ENCODE assay signal across 16 cellular contexts in the genomic region with DNA sequence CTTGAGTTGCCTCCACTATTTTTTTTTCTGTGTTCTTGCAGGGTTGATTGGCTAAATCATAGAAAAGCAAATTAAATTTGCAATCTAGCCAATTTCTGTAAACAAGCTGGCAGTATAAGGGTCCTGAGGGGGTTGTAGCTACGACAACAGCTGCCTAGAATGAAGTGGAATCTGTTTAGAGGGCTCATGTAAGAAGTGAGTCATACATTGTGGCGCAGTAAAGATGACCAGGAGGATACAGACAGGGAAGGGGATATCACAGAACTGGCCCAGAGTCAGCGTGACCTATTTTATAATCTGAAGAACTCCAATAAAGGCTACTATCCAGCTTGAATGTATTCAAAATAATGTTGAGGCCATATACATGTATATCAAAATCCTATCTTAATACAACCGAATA.
DNase-seq lines count a peak whose midpoint lies in the region; FAIRE-seq and TF ChIP-seq lines count a peak whose summit lies in the region.
"Had no signal": no experiment of that assay in that cellular context is flagged by ENCODE, and none has a peak within 500 bp of the region (broad histone marks: within the 10 kb centered on the region; RNA-seq: fewer than 3 reads in every experiment).

No MANE protein-coding gene starts in this region.

- no peaks in the 10 kb centered on the region for H3K9me2 ChIP-seq in OCI-LY7 (ENCODE audit: insufficient read depth, low read length)

- no peaks in the 10 kb centered on the region for H3K9me3 Mint-ChIP-seq in activated T-helper 2 cell treated with anti-CD3 and anti-CD28 coated beads, Interferon-gamma antibody, Interleukin-2, Interleukin-4, amounts not matched to agents 10 μg/mL and 5 μg/mL and 100 μg/mL, durations not matched to agents 14 hours and 24 hours and 36 hours

- no peaks in the 10 kb centered on the region for H3K27me3 Mint-ChIP-seq in activated T-helper 2 cell treated with anti-CD3 and anti-CD28 coated beads, Interferon-gamma antibody, Interleukin-2, Interleukin-4, amounts not matched to agents 10 μg/mL and 5 μg/mL and 100 μg/mL, durations not matched to agents 14 hours and 24 hours and 36 hours (ENCODE audit: low read depth)
- H3K27me3 Mint-ChIP-seq: activated B cell treated with CpG ODN at 0.5 μM for 24 hours had no signal

- H3K4me1 Mint-ChIP-seq in activated T-helper 2 cell treated with anti-CD3 and anti-CD28 coated beads, Interferon-gamma antibody, Interleukin-2, Interleukin-4, amounts not matched to agents 10 μg/mL and 5 μg/mL and 100 μg/mL, durations not matched to agents 14 hours and 24 hours and 36 hours (ENCODE audit: low read depth), result no peaks in the 10 kb centered on the region
- H3K4me1 Mint-ChIP-seq: activated B cell treated with CpG ODN at 0.5 μM for 24 hours; activated naive CD4-positive, alpha-beta T cell treated with anti-CD3 and anti-CD28 coated beads, Interleukin-2, amount 50 U/mL, for 24 hours had no signal

- H3K36me3 Mint-ChIP-seq in activated T-helper 2 cell treated with anti-CD3 and anti-CD28 coated beads, Interferon-gamma antibody, Interleukin-2, Interleukin-4, amounts not matched to agents 10 μg/mL and 5 μg/mL and 100 μg/mL, durations not matched to agents 14 hours and 24 hours and 36 hours (ENCODE audit: low read depth), result no peaks in the 10 kb centered on the region
- H3K36me3 Mint-ChIP-seq: activated naive CD4-positive, alpha-beta T cell treated with anti-CD3 and anti-CD28 coated beads, Interleukin-2, amount 50 U/mL, for 24 hours had no signal

- H3K4me3 Mint-ChIP-seq in activated T-helper 2 cell treated with anti-CD3 and anti-CD28 coated beads, Interferon-gamma antibody, Interleukin-2, Interleukin-4, amounts not matched to agents 10 μg/mL and 5 μg/mL and 100 μg/mL, durations not matched to agents 14 hours and 24 hours and 36 hours (ENCODE audit: low read depth), result no peak overlapping the region
- H3K4me3 Mint-ChIP-seq: activated B cell treated with CpG ODN at 0.5 μM for 24 hours; activated naive CD4-positive, alpha-beta T cell treated with anti-CD3 and anti-CD28 coated beads, Interleukin-2, amount 50 U/mL, for 24 hours had no signal

- H3K27ac Mint-ChIP-seq in activated T-helper 2 cell treated with anti-CD3 and anti-CD28 coated beads, Interferon-gamma antibody, Interleukin-2, Interleukin-4, amounts not matched to agents 10 μg/mL and 5 μg/mL and 100 μg/mL, durations not matched to agents 14 hours and 24 hours and 36 hours, result no peak overlapping the region
- H3K27ac Mint-ChIP-seq: activated B cell treated with CpG ODN at 0.5 μM for 24 hours; activated naive CD4-positive, alpha-beta T cell treated with anti-CD3 and anti-CD28 coated beads, Interleukin-2, amount 50 U/mL, for 24 hours had no signal

- H3K9ac ChIP-seq in adipocyte (ENCODE audit: low read length) (no peak overlapping the region), kidney (ENCODE audit: low read length in 2 of 2) (no peak overlapping the region)

- H3K4me1 ChIP-seq in adipocyte (ENCODE audit: control insufficient read depth, insufficient read depth, low read length) (no peaks in the 10 kb centered on the region), kidney (ENCODE audit: control insufficient read depth in 1 of 2, insufficient read depth in 1 of 2, low read depth in 1 of 2, low read length in 2 of 2) (no peaks in the 10 kb centered on the region), OCI-LY7 (ENCODE audit: insufficient read depth, low read length, poor library complexity, severe bottlenecking) (no peaks in the 10 kb centered on the region)
- H3K4me1 ChIP-seq: transverse colon had no signal

- H3K27ac ChIP-seq in kidney (ENCODE audit: low read depth in 2 of 2, low read length in 2 of 2) (no peak overlapping the region), OCI-LY7 (ENCODE audit: low read depth, low read length, poor library complexity, severe bottlenecking) (no peak overlapping the region)
- H3K27ac ChIP-seq: transverse colon had no signal

- H4K20me1 ChIP-seq in OCI-LY7 (ENCODE audit: insufficient read depth, low read length), result no peaks in the 10 kb centered on the region

- TF ChIP-seq CTCF in kidney (IDR thresholded peaks at IDR 0.05; ENCODE audit: borderline replicate concordance, extremely low read depth, insufficient read depth), result no peak
- TF ChIP-seq CTCF in OCI-LY7 (conservative IDR thresholded peaks at IDR 0.05; ENCODE audit: low read length), result no peak

- BruUV-seq in OCI-LY7 (replicated peaks; lab: Mats Ljungman, UMichigan), result no TSS peak

- DNase-seq in COLO829 (ENCODE audit: low spot score), result peak; percentile 84
- peak; percentile 72 for DNase-seq in M059J (ENCODE audit: low read depth)
- DNase-seq in adipocyte (ENCODE audit: low read depth), result peak; percentile 28
- DNase-seq in kidney tubule cell (ENCODE audit: low spot score), result peak; percentile 52
- no peak for DNase-seq in UCSD-AML1 (lab: John Stamatoyannopoulos, UW; ENCODE audit: unreplicated experiment)
- no peak for DNase-seq in kidney
- DNase-seq in activated T-helper 2 cell treated with anti-CD3 and anti-CD28 coated beads, Interferon-gamma antibody, Interleukin-2, Interleukin-4, amounts not matched to agents 10 μg/mL and 5 μg/mL and 100 μg/mL, durations not matched to agents 14 hours and 24 hours and 36 hours (ENCODE audit: low spot score), result no peak
- DNase-seq in OCI-LY7 (ENCODE audit: low spot score), result no peak
- DNase-seq: activated B cell treated with CpG ODN at 0.5 μM for 24 hours; KBM-7; NCI-H1930; posterior cingulate gyrus; stimulated activated CD8-positive, alpha-beta memory T cell treated with anti-CD3 and anti-CD28 coated beads, Interleukin-4, amount 100 ng/mL, for 48 hours; transverse colon had no signal

- H2AFZ ChIP-seq in OCI-LY7 (ENCODE audit: low read length), result no peak overlapping the region

- H3K36me3 ChIP-seq in adipocyte (ENCODE audit: control insufficient read depth, insufficient read depth, low read length, severe bottlenecking), result no peaks in the 10 kb centered on the region
- no peaks in the 10 kb centered on the region for H3K36me3 ChIP-seq in kidney (ENCODE audit: control insufficient read depth in 1 of 2, insufficient read depth in 2 of 2, low read length in 2 of 2)
- H3K36me3 ChIP-seq in OCI-LY7 (ENCODE audit: insufficient read depth, low read length), result no peaks in the 10 kb centered on the region
- H3K36me3 ChIP-seq: transverse colon had no signal

- H3K79me2 ChIP-seq in OCI-LY7 (ENCODE audit: insufficient read depth, low read depth, low read length), result no peaks in the 10 kb centered on the region

- H3K4me2 ChIP-seq in OCI-LY7 (ENCODE audit: low read length), result no peak overlapping the region

- intact Hi-C loops in kidney (cut with DNase I) (no loop called here), OCI-LY7 (cut with micrococcal nuclease; ENCODE audit: unreplicated experiment) (no loop called here)
- intact Hi-C loops in activated T-helper 2 cell treated with anti-CD3 and anti-CD28 coated beads, Interferon-gamma antibody, Interleukin-2, Interleukin-4, amounts not matched to agents 10 μg/mL and 5 μg/mL and 100 μg/mL, durations not matched to agents 14 hours and 24 hours and 36 hours (cut with micrococcal nuclease), result no loop called here

- POLR2A ChIA-PET in OCI-LY7 (lab: Charles Lee), result interaction anchor here (0.6 to 0.7 kb wide), 2 partner anchors 32 to 63 kb away, joined by 3 read pairs; no protein-coding TSS in a partner anchor

- H3K4me3 ChIP-seq in adipocyte (ENCODE audit: low read length) (no peak overlapping the region), kidney (ENCODE audit: low read length in 2 of 2) (no peak overlapping the region), OCI-LY7 (ENCODE audit: low read depth, low read length, poor library complexity, severe bottlenecking) (no peak overlapping the region)
- H3K4me3 ChIP-seq: transverse colon had no signal

- H3K9me3 ChIP-seq in adipocyte (ENCODE audit: control insufficient read depth, low read length) (no peaks in the 10 kb centered on the region), kidney (ENCODE audit: control insufficient read depth in 1 of 2, low read length in 2 of 2) (no peaks in the 10 kb centered on the region), OCI-LY7 (ENCODE audit: low read length) (no peaks in the 10 kb centered on the region)
- H3K9me3 ChIP-seq: transverse colon had no signal

- H3K27me3 ChIP-seq in adipocyte (replicated peaks; ENCODE audit: control insufficient read depth, insufficient read depth, low read length), result no peaks in the 10 kb centered on the region
- H3K27me3 ChIP-seq: transverse colon had no signal

- CTCF ChIA-PET in OCI-LY7 (lab: Charles Lee; ENCODE audit: unreplicated experiment), result no interaction called here

- FAIRE-seq in kidney (lab: Jason Lieb, UNC), result no peak
- FAIRE-seq: GM12891 had no signal

Comparison
In these comparisons a context has a peak if more than half of its experiments do, and no peak if none do; other contexts are left out.
1. DNase-seq: peak in COLO829 (single experiment), M059J (single experiment), adipocyte (single experiment) and kidney tubule cell (single experiment); none in UCSD-AML1 (single experiment), kidney (single experiment), activated T-helper 2 cell treated with anti-CD3 and anti-CD28 coated beads, Interferon-gamma antibody, Interleukin-2, Interleukin-4, amounts not matched to agents 10 μg/mL and 5 μg/mL and 100 μg/mL, durations not matched to agents 14 hours and 24 hours and 36 hours (single experiment) and OCI-LY7 (single experiment).